In genomic region chr14:76772300-76773187, GRCh38 we compare ENCODE assay signal across 8 cellular contexts. TPM values are rescaled to one million over a fixed set of nuclear protein-coding genes. Genes with fewer than 3 reads are reported as not detected.
DNase-seq lines count a peak whose midpoint lies in the region; ATAC-seq and TF ChIP-seq lines count a peak whose summit lies in the region.
"Had no signal": no experiment of that assay in that cellular context is flagged by ENCODE, and none has a peak within 500 bp of the region (broad histone marks: within the 10 kb centered on the region; RNA-seq: fewer than 3 reads in every experiment).

No MANE protein-coding gene starts in this region.

- H3K9ac ChIP-seq in endodermal cell (ENCODE audit: extremely low read depth, low read length, poor library complexity, severe bottlenecking): no peak overlapping the region

- no peak for TF ChIP-seq CTCF in endodermal cell (conservative IDR thresholded peaks at IDR 0.05)
- no peak for TF ChIP-seq CTCF in tibial nerve (IDR thresholded peaks at IDR 0.05)

- 75 to 93% methylated on average over 3 to 10 of the region's 13 CpGs for WGBS in endodermal cell (ENCODE audit: insufficient coverage in 1 of 2, insufficient read length in 1 of 2), 2 experiments
- WGBS in tibial nerve, 2 donors: 18 to 21% methylated on average over 11 to 13 of the region's 13 CpGs

- no peaks in the 10 kb centered on the region for H3K9me3 ChIP-seq in endodermal cell (ENCODE audit: control insufficient read depth, low read length)
- no peaks in the 10 kb centered on the region for H3K9me3 ChIP-seq in tibial nerve

- peaks cover 24% of the 10 kb centered on the region for H3K4me1 Mint-ChIP-seq in endodermal cell

- H3K4me1 ChIP-seq in endodermal cell (ENCODE audit: control insufficient read depth, insufficient read depth, low read length) (peaks cover 6% of the 10 kb centered on the region), tibial nerve (peaks cover 0 to 55% (median 32%) of the 10 kb centered on the region in 4 donors)

- DNase-seq in endodermal cell: peak; percentile 83
- DNase-seq in medulla oblongata (ENCODE audit: extremely low spot score): peak; percentile 81
- peak in 1 of 2 donors; percentile 15 for DNase-seq in tibial nerve (ENCODE audit: low spot score in 2 of 2)
- no peak for DNase-seq in cerebellar nuclear complex (lab: John Stamatoyannopoulos, UW)

- H3K36me3 ChIP-seq in endodermal cell (ENCODE audit: control insufficient read depth, insufficient read depth, low read length): no peaks in the 10 kb centered on the region
- peaks cover 0 to 21% (median 0%) of the 10 kb centered on the region in 3 donors for H3K36me3 ChIP-seq in tibial nerve

- H3K27ac ChIP-seq in endodermal cell (ENCODE audit: low read depth, low read length) (peak overlapping the region; percentile 80), tibial nerve (peak overlapping the region; percentile 26 to 89 (median 72))

- no peaks in the 10 kb centered on the region for H3K9me3 Mint-ChIP-seq in endodermal cell
- H3K9me3 Mint-ChIP-seq: immature natural killer cell had no signal

- no peaks in the 10 kb centered on the region for H3K36me3 Mint-ChIP-seq in endodermal cell (ENCODE audit: low read depth)

- H3K4me3 ChIP-seq in endodermal cell (ENCODE audit: low read length) (no peak overlapping the region), tibial nerve (peak overlapping the region in 1 of 4 donors; percentile 4)

- no peak for TF ChIP-seq POLR2A in tibial nerve (IDR thresholded peaks at IDR 0.05)

- H3K4me3 Mint-ChIP-seq in endodermal cell: no peak overlapping the region
- H3K4me3 Mint-ChIP-seq: immature natural killer cell had no signal

- TF ChIP-seq EP300 in tibial nerve (IDR thresholded peaks at IDR 0.05): peak in 1 of 2 donors; percentile 4

- peaks cover 5% of the 10 kb centered on the region for H3K27me3 Mint-ChIP-seq in endodermal cell (ENCODE audit: insufficient read depth)

- H3K27me3 ChIP-seq in endodermal cell (ENCODE audit: control insufficient read depth, insufficient read depth, low read length, poor library complexity, severe bottlenecking): no peaks in the 10 kb centered on the region
- no peaks in the 10 kb centered on the region for H3K27me3 ChIP-seq in tibial nerve

- ATAC-seq in GM21515 (IDR thresholded peaks at IDR 0.05; ENCODE audit: unreplicated experiment): no peak
- no peak for ATAC-seq in GM21390 (IDR thresholded peaks at IDR 0.05; ENCODE audit: unreplicated experiment)

- peak overlapping the region; percentile 86 for H3K27ac Mint-ChIP-seq in endodermal cell
- H3K27ac Mint-ChIP-seq: immature natural killer cell had no signal

TF ChIP-seq in PFSK-1, 5 proteins besides CTCF, POLR2A, EP300 and RAD21:
- TF ChIP-seq REST (IDR thresholded peaks at IDR 0.05; ENCODE audit: insufficient read depth in 1 of 2, low read depth in 2 of 2, low read length in 2 of 2) (no peak; a peak in 1 of 4 replicates), SIN3A (IDR thresholded peaks at IDR 0.05; ENCODE audit: borderline replicate concordance, insufficient read depth, low read length) (no peak), TAF1 (IDR thresholded peaks at IDR 0.05; ENCODE audit: borderline replicate concordance, insufficient read depth, low read length) (no peak), FOXP2 (optimal IDR thresholded peaks at IDR 0.05; ENCODE audit: borderline replicate concordance, extremely low read depth, extremely low read length, insufficient read depth) (no peak), POLR2AphosphoS5 (IDR thresholded peaks at IDR 0.05; ENCODE audit: low read depth, low read length) (peak; percentile 54; the same call in 1 of the 2 replicates)

RNA-seq across cellular contexts. Expression of gene VASH1, which starts 11.3 kb away (rescaled TPM):
- polyA plus RNA-seq in PFSK-1 (2012; ENCODE audit: insufficient read length, low read depth): 14.9 TPM
- 10 to 100 TPM; 10.3 to 19.8 TPM for total RNA-seq in endodermal cell
- 39.3 TPM for polyA plus RNA-seq in endodermal cell (2013, experiment 1 of 2)
- polyA plus RNA-seq in endodermal cell (2013, experiment 2 of 2): 42.6 TPM
- 10 to 100 TPM; 13.8 to 24.7 (median 18.6) TPM for total RNA-seq in tibial nerve

RNA-seq across cellular contexts. Expression of gene ANGEL1, which starts 40.1 kb away (rescaled TPM):
- polyA plus RNA-seq in PFSK-1 (2012; ENCODE audit: insufficient read length, low read depth): 5.3 TPM
- total RNA-seq in endodermal cell: 10 to 100 TPM; 21.5 to 32.5 TPM
- 26.1 TPM for polyA plus RNA-seq in endodermal cell (2013, experiment 1 of 2)
- 22.1 TPM for polyA plus RNA-seq in endodermal cell (2013, experiment 2 of 2)
- total RNA-seq in tibial nerve: 10 to 100 TPM; 21.6 to 27.7 (median 26.1) TPM

RNA-seq across cellular contexts. Expression of gene LRRC74A, which starts 53.7 kb away (rescaled TPM):
- polyA plus RNA-seq in PFSK-1 (2012; ENCODE audit: insufficient read length, low read depth): not detected
- not detected for total RNA-seq in endodermal cell
- not detected for polyA plus RNA-seq in endodermal cell (2013, experiment 1 of 2)
- polyA plus RNA-seq in endodermal cell (2013, experiment 2 of 2): not detected
- not detected for total RNA-seq in tibial nerve
- polyA plus RNA-seq: immature natural killer cell had no signal

Comparison
In these comparisons a context has a peak if more than half of its experiments do, and no peak if none do; other contexts are left out.
1. DNase-seq: peak in endodermal cell (single experiment) and medulla oblongata (single experiment); none in cerebellar nuclear complex (0 of 2).